33 cellular contexts compared by ENCODE assay signal in the genomic region with DNA sequence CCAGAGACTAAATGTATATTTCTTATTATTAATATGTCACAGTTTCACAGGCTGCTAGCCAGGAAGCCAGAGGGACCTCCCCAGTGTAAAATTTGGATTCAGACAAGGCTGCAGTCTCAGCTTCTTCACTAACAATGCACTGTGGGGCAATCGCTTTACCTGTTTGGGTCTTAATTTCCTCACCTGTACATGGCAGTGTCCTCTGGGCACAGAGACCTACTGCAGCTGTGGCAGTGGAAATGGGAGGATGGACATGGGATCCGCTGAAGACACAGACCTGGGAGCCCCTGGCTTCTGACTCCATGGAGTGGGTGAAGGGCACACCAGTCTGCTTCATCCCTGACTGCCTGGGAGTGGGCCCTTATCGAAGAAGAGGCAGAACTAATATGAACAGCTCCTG. TPM values are rescaled to one million over a fixed set of nuclear protein-coding genes. Genes with fewer than 3 reads are reported as not detected.
"Had no signal": no experiment of that assay in that cellular context is flagged by ENCODE, and none has a peak within 500 bp of the region (broad histone marks: within the 10 kb centered on the region; RNA-seq: fewer than 3 reads in every experiment).

No MANE protein-coding gene starts in this region.

- H3K36me3 ChIP-seq: esophagus squamous epithelium, gastrocnemius medialis, heart right ventricle, left lung, lower lobe of right lung had no signal

- ATAC-seq: effector memory CD8-positive, alpha-beta T cell; esophagus mucosa; gastrocnemius medialis; heart right ventricle; left colon; left lung; left ventricle myocardium superior; lower lobe of right lung had no signal

- H3K4me3 ChIP-seq: esophagus squamous epithelium, gastrocnemius medialis, heart right ventricle, left lung, lower lobe of right lung had no signal

- H3K27me3 ChIP-seq: gastrocnemius medialis, heart right ventricle, left lung had no signal

- DNase-seq: cortex of kidney; effector CD8-positive, alpha-beta T cell; effector memory CD8-positive, alpha-beta T cell; endodermal cell; erythroblast; esophagus squamous epithelium; foreskin fibroblast; foreskin melanocyte; gastrocnemius medialis; glutamatergic neuron; head of caudate nucleus; heart right ventricle; hippocampal formation; kidney; kidney glomerular epithelial cell; left colon; left lung; left ventricle myocardium superior; lower lobe of right lung; mesenchymal stem cell; midbrain had no signal

- H3K27ac ChIP-seq: epithelial cell of prostate, esophagus squamous epithelium, gastrocnemius medialis, heart right ventricle, left lung, lower lobe of right lung had no signal

- H3K27ac Mint-ChIP-seq: dendritic cell treated with granulocyte-macrophage colony-stimulating factor and Interleukin-4, amounts not matched to agents 40 ng/mL and 50 ng/mL, for 4 days; effector memory CD8-positive, alpha-beta T cell; endodermal cell had no signal

- H3K4me1 ChIP-seq: gastrocnemius medialis, left lung had no signal

- H3K9me3 Mint-ChIP-seq: dendritic cell treated with granulocyte-macrophage colony-stimulating factor and Interleukin-4, amounts not matched to agents 40 ng/mL and 50 ng/mL, for 4 days; endodermal cell had no signal

- H3K4me3 Mint-ChIP-seq: dendritic cell treated with granulocyte-macrophage colony-stimulating factor and Interleukin-4, amounts not matched to agents 40 ng/mL and 50 ng/mL, for 4 days; effector memory CD8-positive, alpha-beta T cell; endodermal cell had no signal

- H3K27me3 Mint-ChIP-seq: dendritic cell treated with granulocyte-macrophage colony-stimulating factor and Interleukin-4, amounts not matched to agents 40 ng/mL and 50 ng/mL, for 4 days had no signal

- H3K9me3 ChIP-seq: esophagus squamous epithelium, gastrocnemius medialis, heart right ventricle, left lung, lower lobe of right lung had no signal

- H3K4me1 Mint-ChIP-seq: endodermal cell had no signal

- FAIRE-seq: colon, endometrium, islet of Langerhans, kidney had no signal

RNA-seq across cellular contexts. Expression of gene SERPINA5, which starts 6.9 kb away (rescaled TPM):
- total RNA-seq: mononuclear cell had no signal

RNA-seq across cellular contexts. Expression of gene SERPINA4, which starts 13.1 kb away (rescaled TPM):
- total RNA-seq: cerebellum, dermis microvascular lymphatic vessel endothelial cell, endodermal cell, esophagus mucosa, esophagus squamous epithelium, glomerular endothelial cell, heart right ventricle, left colon, left lung, left ventricle myocardium superior, lower leg skin, lower lobe of right lung, lung microvascular endothelial cell had no signal
- polyA plus RNA-seq: heart right ventricle had no signal

RNA-seq across cellular contexts. Expression of gene SERPINA3, which starts 37.9 kb away (rescaled TPM):
- total RNA-seq: lung microvascular endothelial cell, mononuclear cell had no signal
